11 cellular contexts compared by ENCODE assay signal in genomic region chr3:71150293-71150954, GRCh38.
DNase-seq lines count a peak whose midpoint lies in the region; ATAC-seq and TF ChIP-seq lines count a peak whose summit lies in the region.
"Had no signal": no experiment of that assay in that cellular context is flagged by ENCODE, and none has a peak within 500 bp of the region (broad histone marks: within the 10 kb centered on the region; RNA-seq: fewer than 3 reads in every experiment).

No MANE protein-coding gene starts in this region.

- no peaks in the 10 kb centered on the region for H3K36me3 ChIP-seq in mesendoderm (ENCODE audit: control insufficient read depth, insufficient read depth, low read length)
- H3K36me3 ChIP-seq in Karpas-422 (ENCODE audit: insufficient read depth, low read length): peaks cover 14% of the 10 kb centered on the region; the same call in 1 of the 2 replicates
- no peaks in the 10 kb centered on the region for H3K36me3 ChIP-seq in heart right ventricle
- H3K36me3 ChIP-seq: SJCRH30 had no signal

- intact Hi-C loops in heart right ventricle (cut with DNase I): no loop called here

- no peak overlapping the region for H2BK15ac ChIP-seq in mesendoderm (replicated peaks; ENCODE audit: low read depth)

- H3K9ac ChIP-seq in mesendoderm (ENCODE audit: low read length) (no peak overlapping the region), Karpas-422 (ENCODE audit: low read length) (no peak overlapping the region)

- H3K4me2 ChIP-seq in mesendoderm (ENCODE audit: low read length): no peak overlapping the region
- H3K4me2 ChIP-seq in Karpas-422 (ENCODE audit: low read depth, low read length, poor library complexity, severe bottlenecking): no peak overlapping the region
- H3K4me2 ChIP-seq: A549 had no signal

- DNase-seq in NCI-H2107 treated with DMSO at 0.1 percent for 48 hours (lab: John Stamatoyannopoulos, UW; ENCODE audit: unreplicated experiment): peak; percentile 2
- no peak for DNase-seq in NCI-H2107 (lab: John Stamatoyannopoulos, UW)
- peak; percentile 19 for DNase-seq in NCI-H69 (lab: John Stamatoyannopoulos, UW)
- DNase-seq in mesendoderm: no peak
- no peak for DNase-seq in Karpas-422
- no peak for DNase-seq in heart right ventricle
- DNase-seq: NCI-H187, SJCRH30 had no signal

- no CpG with 5 or more reads among the region's 10 CpGs for WGBS in mesendoderm (ENCODE audit: extremely low coverage, insufficient coverage, low lambda C conversion rate)
- WGBS in heart right ventricle, 2 donors: 81 to 86% methylated on average over 10 of the region's 10 CpGs

- H3K9me3 ChIP-seq in Karpas-422 (ENCODE audit: low read length) (no peaks in the 10 kb centered on the region), heart right ventricle (no peaks in the 10 kb centered on the region)
- H3K9me3 ChIP-seq: A549, SJCRH30 had no signal

- H4K20me1 ChIP-seq in Karpas-422 (ENCODE audit: insufficient read depth, low read depth, low read length): peaks cover 7% of the 10 kb centered on the region; the same call in 1 of the 2 replicates

- H3K23ac ChIP-seq in mesendoderm (ENCODE audit: low read length): no peak overlapping the region

- no peak overlapping the region for H3K56ac ChIP-seq in mesendoderm (ENCODE audit: low read length)

- H3K79me2 ChIP-seq in mesendoderm (ENCODE audit: control insufficient read depth, insufficient read depth, low read length) (no peaks in the 10 kb centered on the region), Karpas-422 (ENCODE audit: low read length) (peaks cover 92% of the 10 kb centered on the region)

- H3K4me3 ChIP-seq in mesendoderm (ENCODE audit: low read length): no peak overlapping the region
- no peak overlapping the region for H3K4me3 ChIP-seq in Karpas-422 (ENCODE audit: low read length)
- H3K4me3 ChIP-seq in heart right ventricle: no peak overlapping the region
- H3K4me3 ChIP-seq: A549, SJCRH30 had no signal

- H3K27me3 ChIP-seq in mesendoderm (ENCODE audit: insufficient read depth, low read length, poor library complexity) (no peaks in the 10 kb centered on the region), Karpas-422 (ENCODE audit: low read length) (no peaks in the 10 kb centered on the region), heart right ventricle (no peaks in the 10 kb centered on the region)
- H3K27me3 ChIP-seq: SJCRH30 had no signal

- no peak overlapping the region for H2BK5ac ChIP-seq in mesendoderm (ENCODE audit: low read length)

- no peak for TF ChIP-seq CTCF in heart right ventricle (IDR thresholded peaks at IDR 0.05)

- no peak overlapping the region for H2BK120ac ChIP-seq in mesendoderm (ENCODE audit: low read depth, low read length)

- no peak overlapping the region for H3K4ac ChIP-seq in mesendoderm (ENCODE audit: low read depth, low read length)

- H4K8ac ChIP-seq in mesendoderm (ENCODE audit: low read depth, low read length): no peak overlapping the region

- H3K27ac ChIP-seq in mesendoderm (ENCODE audit: low read depth, low read length) (no peak overlapping the region), Karpas-422 (ENCODE audit: low read length) (no peak overlapping the region), heart right ventricle (no peak overlapping the region)
- H3K27ac ChIP-seq: A549, SJCRH30 had no signal

- no peaks in the 10 kb centered on the region for H3K79me1 ChIP-seq in mesendoderm (ENCODE audit: low read length)

- no peak overlapping the region for H2AK5ac ChIP-seq in mesendoderm (ENCODE audit: low read length)

- H3K18ac ChIP-seq in mesendoderm (ENCODE audit: low read length): peak overlapping the region; percentile 82

- H3K9me2 ChIP-seq in Karpas-422 (replicated peaks; ENCODE audit: insufficient read depth, low read length): no peaks in the 10 kb centered on the region

- peak; percentile 65 for ATAC-seq in GM21619 (IDR thresholded peaks at IDR 0.05; ENCODE audit: unreplicated experiment)
- ATAC-seq in HG02840 (IDR thresholded peaks at IDR 0.05; ENCODE audit: low FRiP score, unreplicated experiment): no peak
- no peak for ATAC-seq in heart right ventricle
- ATAC-seq: A549 had no signal

- no peak overlapping the region for H2AFZ ChIP-seq in Karpas-422 (ENCODE audit: low read length)

- H3K4me1 ChIP-seq in mesendoderm (ENCODE audit: control insufficient read depth, low read depth, low read length): peaks cover 8% of the 10 kb centered on the region
- H3K4me1 ChIP-seq in Karpas-422 (ENCODE audit: low read length): no peaks in the 10 kb centered on the region
- H3K4me1 ChIP-seq in heart right ventricle: peaks cover 0 to 14% (median 3%) of the 10 kb centered on the region in 9 donors
- H3K4me1 ChIP-seq: SJCRH30 had no signal

- H4K5ac ChIP-seq in mesendoderm (ENCODE audit: low read length): no peak overlapping the region

Comparison
In these comparisons a context has a peak if more than half of its experiments do, and no peak if none do; other contexts are left out.
1. DNase-seq: peak in NCI-H2107 treated with DMSO at 0.1 percent for 48 hours (single experiment) and NCI-H69 (single experiment); none in NCI-H2107 (single experiment), mesendoderm (single experiment), Karpas-422 (single experiment) and heart right ventricle (0 of 2).